ENCODE assay signal across 8 cellular contexts in the genomic region with DNA sequence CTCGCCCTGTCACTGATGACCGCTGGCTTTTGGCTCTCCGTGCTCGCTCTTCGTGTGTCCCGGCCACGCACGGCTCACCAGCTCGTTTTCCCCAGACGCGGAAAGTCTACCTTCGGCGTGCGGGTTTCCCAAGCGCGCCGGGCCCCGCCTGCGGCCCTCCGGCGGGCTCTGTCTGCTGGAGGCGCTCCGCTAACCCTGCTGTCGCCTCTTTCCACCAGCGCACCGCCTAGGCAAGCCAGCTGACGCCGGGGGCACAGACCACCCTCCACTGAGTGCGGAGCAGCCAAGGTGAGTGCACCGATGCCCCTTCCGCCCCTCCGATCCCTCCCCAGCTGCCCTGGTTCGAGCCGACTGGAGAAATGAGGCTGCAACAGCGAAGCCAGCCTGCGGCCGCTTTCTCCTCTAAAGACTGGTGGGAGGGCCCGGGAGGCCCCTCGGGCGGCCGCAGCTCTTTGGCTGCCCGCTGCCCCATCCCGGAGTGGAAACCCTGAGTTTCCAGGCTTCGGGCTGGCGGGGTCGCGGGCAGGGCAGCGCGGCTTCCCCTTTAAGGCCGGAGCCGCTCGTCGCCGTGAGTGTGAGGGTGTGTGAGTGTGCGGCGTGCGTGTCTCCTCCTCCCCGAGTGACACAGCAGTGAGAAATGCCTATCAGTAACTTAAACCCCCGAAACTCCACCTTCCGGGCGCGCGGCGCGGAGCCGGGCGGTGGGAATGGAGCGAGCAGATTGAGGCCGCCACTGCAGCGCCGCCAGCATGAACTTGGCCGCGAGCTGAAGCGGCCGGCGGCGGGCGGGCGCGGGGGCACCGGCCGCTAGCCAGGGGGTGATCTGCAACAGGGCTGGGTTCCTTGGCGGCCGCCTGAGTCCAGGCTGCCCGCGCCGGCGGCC. TPM values are rescaled to one million over a fixed set of nuclear protein-coding genes. Genes with fewer than 3 reads are reported as not detected.
DNase-seq lines count a peak whose midpoint lies in the region; ATAC-seq, FAIRE-seq and TF ChIP-seq lines count a peak whose summit lies in the region.

MAMLD1 (plus strand) TSS at position 719 of the 883 bp plus-strand sequence. CDS start 82,200 bp downstream, outside the sequence.

- H3K9me2 ChIP-seq in hepatocyte (replicated peaks; ENCODE audit: insufficient read depth) = no peaks in the 10 kb centered on the region

- no peak within 1 kb of the TSS for H3K9ac ChIP-seq in GM12878 (ENCODE audit: control insufficient read depth, insufficient read depth, low read length)

- RAD21 ChIA-PET in GM12878 (lab: Charles Lee; ENCODE audit: unreplicated experiment) = no interaction called here

- H3K9me3 ChIP-seq in GM12878 (replicated peaks; ENCODE audit: control insufficient read depth, insufficient read depth, low read length) = no peaks in the 10 kb centered on the region; the same call in 2 of the 3 replicates
- H3K9me3 ChIP-seq in hepatocyte (ENCODE audit: low read depth) = no peaks in the 10 kb centered on the region
- no peaks in the 10 kb centered on the region for H3K9me3 ChIP-seq in prostate gland

- SMC1A ChIA-PET in GM12878 (lab: Charles Lee; ENCODE audit: uncharacterized antibody, unreplicated experiment) = no interaction called here

- CTCF ChIA-PET in GM12878 (lab: Yijun Ruan, JAX) = no interaction called here

- no TSS peak for BruUV-seq in GM12878 (replicated peaks; lab: Mats Ljungman, UMichigan)

- H3K27ac ChIP-seq in GM12878 (ENCODE audit: control insufficient read depth, insufficient read depth) (no peak within 1 kb of the TSS), hepatocyte (no peak within 1 kb of the TSS), prostate gland (peak within 1 kb of the TSS; percentile 75 to 79)

- peak within 1 kb of the TSS; percentile 42; the same call in 1 of the 2 replicates for H3K4me2 ChIP-seq in GM12878 (ENCODE audit: control insufficient read depth, insufficient read depth)
- H3K4me2 ChIP-seq in hepatocyte = peak within 1 kb of the TSS; percentile 80

- H3K79me2 ChIP-seq in GM12878 (ENCODE audit: control insufficient read depth, insufficient read depth, low read length) = no peaks in the 10 kb centered on the region
- no peaks in the 10 kb centered on the region for H3K79me2 ChIP-seq in hepatocyte

- peak; percentile 28 for ATAC-seq in GM12878
- no peak for ATAC-seq in HG03108 (IDR thresholded peaks at IDR 0.05; ENCODE audit: unreplicated experiment)

- no peaks in the 10 kb centered on the region for H3K4me1 ChIP-seq in GM12878 (ENCODE audit: control insufficient read depth, insufficient read depth, low read length)
- H3K4me1 ChIP-seq in hepatocyte (ENCODE audit: insufficient read depth) = peaks cover 11% of the 10 kb centered on the region
- no peaks in the 10 kb centered on the region for H3K4me1 ChIP-seq in prostate gland (replicated peaks)

- no peaks in the 10 kb centered on the region for H4K20me1 ChIP-seq in GM12878 (ENCODE audit: control insufficient read depth, insufficient read depth)
- H4K20me1 ChIP-seq in hepatocyte (ENCODE audit: insufficient read depth, poor library complexity, severe bottlenecking) = no peaks in the 10 kb centered on the region

- TF ChIP-seq EP300 in GM12878 (IDR thresholded peaks at IDR 0.05; ENCODE audit: borderline replicate concordance in 1 of 2, control insufficient read depth in 1 of 2, low read depth in 2 of 2, low read length in 2 of 2) = no peak

- no peak for FAIRE-seq in GM12878 (lab: Jason Lieb, UNC)

- H2AFZ ChIP-seq in GM12878 (ENCODE audit: control insufficient read depth, low read depth, low read length) (no peak within 1 kb of the TSS; the same call in 1 of the 2 replicates), hepatocyte (peak within 1 kb of the TSS; percentile 30)

- H3K4me3 ChIP-seq in GM12878 (no peak within 1 kb of the TSS), hepatocyte (peak within 1 kb of the TSS; percentile 29), prostate gland (peak within 1 kb of the TSS; percentile 41 to 45)

- no peak for TF ChIP-seq RAD21 in GM12878 (IDR thresholded peaks at IDR 0.05; ENCODE audit: insufficient read depth, low read depth, low read length)

- intact Hi-C loops in GM12878 (cut with micrococcal nuclease; ENCODE audit: unreplicated experiment) = no loop called here
- intact Hi-C loops in prostate gland (cut with DNase I) = loop anchor here (5.0 to 10.0 kb wide), 3 partner anchors 151 to 401 kb away; no protein-coding TSS in a partner anchor

- H3K27me3 ChIP-seq in GM12878 (replicated peaks in 1 of 2; ENCODE audit: control insufficient read depth in 2 of 2, insufficient read depth in 2 of 2, low read length in 1 of 2) = peaks cover 2 to 7% of the 10 kb centered on the region in 2 experiments; a peak in 3 of 4 replicates
- peaks cover 7% of the 10 kb centered on the region for H3K27me3 ChIP-seq in hepatocyte
- no peaks in the 10 kb centered on the region for H3K27me3 ChIP-seq in prostate gland (replicated peaks; ENCODE audit: insufficient read depth)

- DNase-seq in A172 (ENCODE audit: low spot score) = peak; percentile 73
- peak; percentile 43 for DNase-seq in GOT3 (lab: John Stamatoyannopoulos, UW)
- DNase-seq in T-helper 2 cell = peak; percentile 14 to 71 (median 43)
- DNase-seq in GM12878 (ENCODE audit: low read depth, low spot score) = no peak
- peak; percentile 61 for DNase-seq in hepatocyte (ENCODE audit: low spot score)
- peak; percentile 57 for DNase-seq in prostate gland (ENCODE audit: low spot score)
- no peak for DNase-seq in NCI-H146 treated with DMSO at 0.1 percent for 48 hours (lab: John Stamatoyannopoulos, UW; ENCODE audit: unreplicated experiment)

- 41% methylated on average over 80 of the region's 88 CpGs for WGBS in GM12878 (ENCODE audit: insufficient coverage, insufficient replicate concordance, low lambda C conversion rate, missing lambda C conversion rate)
- 44% methylated on average over 67 of the region's 88 CpGs for WGBS in hepatocyte (ENCODE audit: low lambda C conversion rate, missing lambda C conversion rate)
- WGBS in prostate gland = under 1% methylated on average over 33 of the region's 88 CpGs

- TF ChIP-seq CTCF in GM12878 (IDR thresholded peaks at IDR 0.05 in 2 of 3, conservative IDR thresholded peaks at IDR 0.05 in 1 of 3; ENCODE audit: control insufficient read depth in 2 of 3, extremely low read depth in 1 of 3, insufficient read depth in 1 of 3, low read depth in 3 of 3, low read length in 3 of 3) = no peak
- no peak for TF ChIP-seq CTCF in hepatocyte (IDR thresholded peaks at IDR 0.05; ENCODE audit: poor library complexity)
- no peak for TF ChIP-seq CTCF in prostate gland (IDR thresholded peaks at IDR 0.05)

- H3K36me3 ChIP-seq in GM12878 (ENCODE audit: control insufficient read depth in 2 of 2, insufficient read depth in 2 of 2, low read length in 1 of 2) (no peaks in the 10 kb centered on the region), hepatocyte (replicated peaks; ENCODE audit: insufficient read depth, low read depth) (no peaks in the 10 kb centered on the region), prostate gland (no peaks in the 10 kb centered on the region)

- in situ Hi-C loops in GM12878 (cut with MboI) = no loop called here

- POLR2A ChIA-PET in GM12878 (lab: Charles Lee) = no interaction called here

- TF ChIP-seq POLR2A in GM12878 (IDR thresholded peaks at IDR 0.05; ENCODE audit: low read depth, low read length) (no peak), prostate gland (IDR thresholded peaks at IDR 0.05) (peak; percentile 50)

TF ChIP-seq in GM12878, 131 proteins besides CTCF, POLR2A, EP300 and RAD21 (continues in another document):
- TF ChIP-seq TARDBP (IDR thresholded peaks at IDR 0.05; ENCODE audit: borderline replicate concordance) = no peak
- no peak for TF ChIP-seq PML (IDR thresholded peaks at IDR 0.05; ENCODE audit: low read length)
- no peak for TF ChIP-seq E4F1 (IDR thresholded peaks at IDR 0.05; ENCODE audit: borderline replicate concordance, partially characterized antibody)

RNA-seq across cellular contexts. Expression of gene MAMLD1, which starts in this region (rescaled TPM):
- 4.4 and 4.5 TPM in 2 replicates for total RNA-seq in A172 (2014; rRNA removed; shearing (Covaris generic))
- not detected in 2 replicates for total RNA-seq in GM12878 (2013; cell fraction: nucleolus; rRNA removed)
- not detected in 2 replicates for total RNA-seq in GM12878 (2014; rRNA removed)
- not detected in 2 replicates for total RNA-seq in GM12878 (2014; rRNA removed; fragmentation: Illumina TruSeq; extraction: Trizol)
- not detected in 2 replicates for total RNA-seq in GM12878 (2021)
- polyA plus RNA-seq in GM12878 (2011; ENCODE audit: low read depth) = not detected
- polyA plus RNA-seq in GM12878 (2011; rRNA removed) = 0.04 and 0.05 TPM in 2 replicates
- polyA plus RNA-seq in GM12878 (2011; cell fraction: cytosol; rRNA removed) = 0.03 and 0.06 TPM in 2 replicates
- polyA plus RNA-seq in GM12878 (2011; cell fraction: nucleus; rRNA removed) = 0.28 and 0.45 TPM in 2 replicates
- polyA plus RNA-seq in GM12878 (2012) = not detected in 2 replicates
- polyA plus RNA-seq in GM12878 (2014; fragmentation: Illumina TruSeq; extraction: Trizol) = not detected in 2 replicates
- polyA plus RNA-seq in GM12878 (2014; fragmentation: Nextera tagmentation; extraction: Ambion mirVana) = not detected
- polyA plus RNA-seq in GM12878 (2014; rRNA removed) = 0.03 and 0.04 TPM in 2 replicates
- polyA plus RNA-seq in GM12878 (2016; fragmentation: Nextera tagmentation; extraction: Ambion mirVana) = not detected
- 0.10 TPM in 1 of 2 replicates, not detected in the other for polyA minus RNA-seq in GM12878 (2011; rRNA and poly(A)+ RNA removed)
- not detected in 2 replicates for polyA minus RNA-seq in GM12878 (2011; cell fraction: cytosol; rRNA and poly(A)+ RNA removed)
- polyA minus RNA-seq in GM12878 (2011; cell fraction: nucleus; rRNA and poly(A)+ RNA removed) = 0.10 and 0.12 TPM in 2 replicates
- total RNA-seq in hepatocyte = 2.1 and 2.2 TPM in 2 replicates
- 2.4 and 4.0 TPM in 2 replicates for polyA plus RNA-seq in hepatocyte
- total RNA-seq in prostate gland = 10 to 100 TPM in 1 of 2 donors, 1 to 10 TPM in 1; 2.2 to 51.7 TPM

Comparison
In these comparisons a context has a peak if more than half of its experiments do, and no peak if none do; other contexts are left out.
1. Peak in ATAC-seq and H3K4me2 ChIP-seq in GM12878; RNA of the gene not detected or under 1 TPM.
2. DNase-seq: peak in A172 (single experiment), GOT3 (single experiment), T-helper 2 cell (5 of 5), hepatocyte (single experiment) and prostate gland (single experiment); none in GM12878 (single experiment) and NCI-H146 treated with DMSO at 0.1 percent for 48 hours (single experiment).
3. H3K27ac ChIP-seq: peak in prostate gland (2 of 2); none in GM12878 (single experiment) and hepatocyte (single experiment).